Comparison of ENCODE assay signal across 10 cellular contexts in genomic region chr10:79984851-79985250, GRCh38. TPM values are rescaled to one million over a fixed set of nuclear protein-coding genes. Genes with fewer than 3 reads are reported as not detected.
DNase-seq lines count a peak whose midpoint lies in the region; ATAC-seq and TF ChIP-seq lines count a peak whose summit lies in the region.
"Had no signal": no experiment of that assay in that cellular context is flagged by ENCODE, and none has a peak within 500 bp of the region (broad histone marks: within the 10 kb centered on the region; RNA-seq: fewer than 3 reads in every experiment).

No MANE protein-coding gene starts in this region.

- CTCF ChIA-PET in PC-3 (lab: Charles Lee): interaction anchor here (0.6 to 0.7 kb wide), 2 partner anchors 62 to 70 kb away, joined by 3 read pairs; no protein-coding TSS in a partner anchor

- H3K9me3 ChIP-seq in H9 (ENCODE audit: control insufficient read depth, low read depth, low read length) (no peaks in the 10 kb centered on the region), PC-3 (ENCODE audit: low read length) (peaks cover under 1% of the 10 kb centered on the region; the same call in 1 of the 2 replicates)

- no peaks in the 10 kb centered on the region for H3K79me2 ChIP-seq in H9 (ENCODE audit: insufficient read depth, low read length)
- H3K79me2 ChIP-seq in PC-3 (ENCODE audit: low read length): no peaks in the 10 kb centered on the region

- DNase-seq in H9: peak; percentile 20
- DNase-seq in PC-3: peak; percentile 100
- no peak for DNase-seq in omental fat pad (ENCODE audit: low spot score)
- DNase-seq in stimulated activated naive CD4-positive, alpha-beta T cell (lab: John Stamatoyannopoulos, UW): no peak
- DNase-seq in effector CD8-positive, alpha-beta T cell (lab: John Stamatoyannopoulos, UW): no peak
- no peak for DNase-seq in G401 (ENCODE audit: low spot score)
- no peak for DNase-seq in NCI-H1417 (lab: John Stamatoyannopoulos, UW)
- DNase-seq: DND-41 had no signal

- no peak overlapping the region for H2BK5ac ChIP-seq in H9 (ENCODE audit: insufficient read length, low read length)

- no peak overlapping the region for H2BK20ac ChIP-seq in H9 (ENCODE audit: low read depth, low read length, poor library complexity, severe bottlenecking)

- H3K27ac Mint-ChIP-seq in H9: no peak overlapping the region
- H3K27ac Mint-ChIP-seq: dendritic cell treated with granulocyte-macrophage colony-stimulating factor and Interleukin-4, amounts not matched to agents 40 ng/mL and 50 ng/mL, for 4 days had no signal

- H3K9me3 Mint-ChIP-seq in H9: peaks cover 6 to 7% of the 10 kb centered on the region in 2 experiments

- BruUV-seq in PC-3 (replicated peaks; lab: Mats Ljungman, UMichigan): no TSS peak

- no peaks in the 10 kb centered on the region for H3F3A ChIP-seq in PC-3 (ENCODE audit: low read length, unreplicated experiment)

- H2AFZ ChIP-seq in H9 (ENCODE audit: low read length) (no peak overlapping the region), PC-3 (ENCODE audit: low read length) (no peak overlapping the region)

- H3K56ac ChIP-seq in H9 (ENCODE audit: insufficient read length, low read depth, low read length): no peak overlapping the region

- no peaks in the 10 kb centered on the region for H4K20me1 ChIP-seq in H9 (ENCODE audit: control insufficient read depth, insufficient read depth, insufficient read length)
- H4K20me1 ChIP-seq in PC-3 (ENCODE audit: low read length): no peaks in the 10 kb centered on the region

- H3K18ac ChIP-seq in H9 (ENCODE audit: insufficient read length, low read depth, low read length): no peak overlapping the region

- peaks cover 14 to 16% of the 10 kb centered on the region in 2 experiments for H3K4me1 Mint-ChIP-seq in H9

- peaks cover 6% of the 10 kb centered on the region for H3K23me2 ChIP-seq in H9 (ENCODE audit: insufficient read length, low read depth, low read length, poor library complexity, severe bottlenecking)

- H4K91ac ChIP-seq in H9 (ENCODE audit: insufficient read length, low read depth, low read length): no peak overlapping the region

- peaks cover 0 to 4% (median 0%) of the 10 kb centered on the region in 3 experiments; a peak in 2 of 7 replicates for H3K36me3 Mint-ChIP-seq in H9 (ENCODE audit: insufficient read depth in 1 of 3, low read depth in 3 of 3)

- no CpG with 5 or more reads among the region's 9 CpGs for WGBS in H9 (ENCODE audit: extremely low coverage, insufficient read length, low lambda C conversion rate)

- H4K5ac ChIP-seq in H9 (ENCODE audit: insufficient read length, low read depth, low read length): no peak overlapping the region

- POLR2A ChIA-PET in PC-3 (lab: Charles Lee; ENCODE audit: unreplicated experiment): no interaction called here

- H3K14ac ChIP-seq in H9 (ENCODE audit: insufficient read depth, low read length): no peak overlapping the region

- H3K4me2 ChIP-seq in H9 (ENCODE audit: insufficient read depth, insufficient read length, low read length) (no peak overlapping the region), PC-3 (ENCODE audit: low read length) (peak overlapping the region; percentile 23)

- in situ Hi-C loops in G401 (cut with HindIII; ENCODE audit: low sequenced_read_pairs): no loop called here

- intact Hi-C loops in PC-3 (cut with micrococcal nuclease): loop anchor here (2.0 to 5.0 kb wide), 2 partner anchors 62 to 152 kb away; no protein-coding TSS in a partner anchor

- H2BK120ac ChIP-seq in H9 (ENCODE audit: low read depth, low read length, poor library complexity, severe bottlenecking): no peak overlapping the region

- no peak overlapping the region for H3K4ac ChIP-seq in H9 (ENCODE audit: low read depth, low read length)

- H2AK5ac ChIP-seq in H9 (ENCODE audit: insufficient read length, low read length): no peak overlapping the region

- H3K4me3 ChIP-seq in PC-3 (ENCODE audit: low read length): no peak overlapping the region

- H3K4me1 ChIP-seq in H9 (ENCODE audit: insufficient read depth, low read length): no peaks in the 10 kb centered on the region; the same call in 1 of the 2 replicates
- H3K4me1 ChIP-seq in PC-3 (ENCODE audit: insufficient read depth, low read length): peaks cover 32% of the 10 kb centered on the region

- H3K27me3 Mint-ChIP-seq in H9 (ENCODE audit: low read depth): peaks cover 65% of the 10 kb centered on the region

- no peak overlapping the region for H3K23ac ChIP-seq in H9 (ENCODE audit: insufficient read length, low read depth, low read length)

- no peaks in the 10 kb centered on the region for H3K79me1 ChIP-seq in H9 (ENCODE audit: insufficient read depth, low read depth, low read length, poor library complexity, severe bottlenecking)

- H3K27me3 ChIP-seq in H9 (ENCODE audit: insufficient read depth, low read length): peaks cover 2% of the 10 kb centered on the region; the same call in 1 of the 2 replicates
- H3K27me3 ChIP-seq in PC-3 (ENCODE audit: low read length): no peaks in the 10 kb centered on the region

- TF ChIP-seq CTCF in H9 (conservative IDR thresholded peaks at IDR 0.05) (no peak), PC-3 (conservative IDR thresholded peaks at IDR 0.05; ENCODE audit: low read depth, low read length) (no peak), omental fat pad (IDR thresholded peaks at IDR 0.05) (no peak)

- H3K36me3 ChIP-seq in PC-3 (ENCODE audit: low read depth, low read length): no peaks in the 10 kb centered on the region

- ATAC-seq in GM18519 (IDR thresholded peaks at IDR 0.05; ENCODE audit: low FRiP score, unreplicated experiment) (peak; percentile 79), PC-3 (peak; percentile 67), omental fat pad (ENCODE audit: low FRiP score) (peak; percentile 47)

- no peaks in the 10 kb centered on the region for H3K9me2 ChIP-seq in PC-3 (replicated peaks; ENCODE audit: low read length)

- H4K8ac ChIP-seq in H9 (replicated peaks; ENCODE audit: insufficient read length, low read depth, low read length): no peak overlapping the region

- H2BK15ac ChIP-seq in H9 (ENCODE audit: low read depth, low read length): no peak overlapping the region

- H3K27ac ChIP-seq in H9 (ENCODE audit: insufficient read length, low read depth, low read length) (no peak overlapping the region), PC-3 (ENCODE audit: low read length) (no peak overlapping the region)

- no peak overlapping the region for H3K4me3 Mint-ChIP-seq in H9
- H3K4me3 Mint-ChIP-seq: dendritic cell treated with granulocyte-macrophage colony-stimulating factor and Interleukin-4, amounts not matched to agents 40 ng/mL and 50 ng/mL, for 4 days had no signal

- H2BK12ac ChIP-seq in H9 (ENCODE audit: insufficient read length, low read depth, low read length): no peak overlapping the region

- H3K9ac ChIP-seq in H9 (ENCODE audit: extremely low read depth, insufficient read length, low read length): no peak overlapping the region
- no peak overlapping the region for H3K9ac ChIP-seq in PC-3 (ENCODE audit: low read length)

- no peak overlapping the region for H3T11ph ChIP-seq in H9 (ENCODE audit: low read length)

RNA-seq across cellular contexts. Expression of gene SFTPD, which starts 35.9 kb away (rescaled TPM):
- total RNA-seq in H9 (2021) (0.18 and 0.24 TPM in 2 replicates), PC-3 (2014; rRNA removed) (not detected in 2 replicates), omental fat pad (under 1 TPM in 2 of 4 donors, not detected in 2; 0.65 to 0.96 TPM)
- not detected in 2 replicates for total RNA-seq in G401 (2014; rRNA removed; shearing (Covaris generic))

Comparison
In these comparisons a context has a peak if more than half of its experiments do, and no peak if none do; other contexts are left out.
1. DNase-seq: peak in H9 (single experiment) and PC-3 (single experiment); none in omental fat pad (single experiment), stimulated activated naive CD4-positive, alpha-beta T cell (0 of 6), effector CD8-positive, alpha-beta T cell (single experiment), G401 (single experiment) and NCI-H1417 (0 of 3).
2. Peak in every context shown above with its lines, with median percentiles within 50 percentile points of each other: ATAC-seq.